9 cellular contexts compared by ENCODE assay signal in the genomic region with DNA sequence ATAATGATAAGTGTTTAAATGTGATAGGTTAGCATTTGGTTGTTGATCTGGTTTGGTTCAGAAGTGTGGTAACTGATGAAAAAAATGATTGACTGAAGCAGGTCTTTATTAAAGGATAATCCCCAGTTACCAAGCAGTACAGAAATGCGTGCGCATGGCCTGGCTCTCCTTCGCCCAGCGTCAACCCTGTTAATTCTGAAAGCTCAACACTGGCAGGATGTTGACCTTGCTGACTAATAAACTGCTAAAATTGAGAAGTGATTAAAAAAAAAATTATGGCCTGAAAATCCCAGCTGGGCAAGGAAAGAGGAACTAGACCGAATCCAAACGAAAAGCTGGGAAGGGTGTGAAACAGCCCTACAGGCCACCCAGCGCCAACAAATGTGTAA. TPM values are rescaled to one million over a fixed set of nuclear protein-coding genes. Genes with fewer than 3 reads are reported as not detected.
A peak's percentile ranks its signal among the peaks of the same experiment; 100 is the strongest.
DNase-seq lines count a peak whose midpoint lies in the region; ATAC-seq lines count a peak whose summit lies in the region.
"Had no signal": no experiment of that assay in that cellular context is flagged by ENCODE, and none has a peak within 500 bp of the region (broad histone marks: within the 10 kb centered on the region; RNA-seq: fewer than 3 reads in every experiment).

No MANE protein-coding gene starts in this region.

- peak overlapping the region; percentile 82 for H3K4me3 ChIP-seq in iPS-15b (ENCODE audit: low read depth, low read length)
- peak overlapping the region; percentile 76 to 93 (median 78) for H3K4me3 ChIP-seq in subcutaneous abdominal adipose tissue (ENCODE audit: low read depth in 1 of 5, low read length in 5 of 5)

- H3K4me1 ChIP-seq in iPS-15b (ENCODE audit: control insufficient read depth, insufficient read depth, low read length) (peaks cover 13% of the 10 kb centered on the region), subcutaneous abdominal adipose tissue (ENCODE audit: control insufficient read depth in 5 of 5, insufficient read depth in 5 of 5, low read length in 5 of 5) (peaks cover 0 to 22% (median 14%) of the 10 kb centered on the region in 5 donors)

- intact Hi-C loops in activated T-helper 2 cell treated with anti-CD3 and anti-CD28 coated beads, Interferon-gamma antibody, Interleukin-2, Interleukin-4, amounts not matched to agents 10 μg/mL and 5 μg/mL and 100 μg/mL, durations not matched to agents 14 hours and 24 hours and 36 hours (cut with micrococcal nuclease), result no loop called here

- peak overlapping the region; percentile 50 for H3K27ac ChIP-seq in subcutaneous abdominal adipose tissue (ENCODE audit: low read depth, low read length)
- H3K27ac ChIP-seq: neutrophil had no signal

- H3K9ac ChIP-seq in iPS-15b (ENCODE audit: low read depth, low read length) (peak overlapping the region; percentile 75), subcutaneous abdominal adipose tissue (ENCODE audit: low read length in 5 of 5) (peak overlapping the region in 4 of 5 donors; percentile 62 to 89 (median 68))

- H3K9me3 ChIP-seq in iPS-15b (ENCODE audit: control insufficient read depth, insufficient read depth, low read length), result no peaks in the 10 kb centered on the region
- H3K9me3 ChIP-seq in subcutaneous abdominal adipose tissue (ENCODE audit: control insufficient read depth in 5 of 5, low read length in 5 of 5), result no peaks in the 10 kb centered on the region
- H3K9me3 ChIP-seq: neutrophil had no signal

- no peak overlapping the region for H3K27ac Mint-ChIP-seq in activated naive CD4-positive, alpha-beta T cell treated with anti-CD3 and anti-CD28 coated beads, Interleukin-2, amount 10 ng/mL, durations not matched to agents 7 days and 5 days
- no peak overlapping the region for H3K27ac Mint-ChIP-seq in activated T-helper 2 cell treated with anti-CD3 and anti-CD28 coated beads, Interferon-gamma antibody, Interleukin-2, Interleukin-4, amounts not matched to agents 10 μg/mL and 5 μg/mL and 100 μg/mL, durations not matched to agents 14 hours and 24 hours and 36 hours

- H3K9me3 Mint-ChIP-seq in activated naive CD4-positive, alpha-beta T cell treated with anti-CD3 and anti-CD28 coated beads, Interleukin-2, amount 10 ng/mL, durations not matched to agents 7 days and 5 days, result no peaks in the 10 kb centered on the region
- no peaks in the 10 kb centered on the region for H3K9me3 Mint-ChIP-seq in activated T-helper 2 cell treated with anti-CD3 and anti-CD28 coated beads, Interferon-gamma antibody, Interleukin-2, Interleukin-4, amounts not matched to agents 10 μg/mL and 5 μg/mL and 100 μg/mL, durations not matched to agents 14 hours and 24 hours and 36 hours

- H3K27me3 ChIP-seq in iPS-15b (ENCODE audit: control insufficient read depth, insufficient read depth, low read length) (peaks cover 3% of the 10 kb centered on the region), subcutaneous abdominal adipose tissue (ENCODE audit: control insufficient read depth in 5 of 5, insufficient read depth in 4 of 5, low read length in 5 of 5) (no peaks in the 10 kb centered on the region)

- peaks cover 3% of the 10 kb centered on the region for H3K4me1 Mint-ChIP-seq in activated naive CD4-positive, alpha-beta T cell treated with anti-CD3 and anti-CD28 coated beads, Interleukin-2, amount 10 ng/mL, durations not matched to agents 7 days and 5 days
- H3K4me1 Mint-ChIP-seq in activated T-helper 2 cell treated with anti-CD3 and anti-CD28 coated beads, Interferon-gamma antibody, Interleukin-2, Interleukin-4, amounts not matched to agents 10 μg/mL and 5 μg/mL and 100 μg/mL, durations not matched to agents 14 hours and 24 hours and 36 hours (ENCODE audit: low read depth), result no peaks in the 10 kb centered on the region

- H3K36me3 ChIP-seq in iPS-15b (ENCODE audit: control insufficient read depth, insufficient read depth, low read length) (no peaks in the 10 kb centered on the region), subcutaneous abdominal adipose tissue (ENCODE audit: control insufficient read depth in 5 of 5, insufficient read depth in 5 of 5, low read length in 5 of 5) (no peaks in the 10 kb centered on the region)
- H3K36me3 ChIP-seq: neutrophil had no signal

- CTCF ChIA-PET in activated naive CD4-positive, alpha-beta T cell treated with anti-CD3 and anti-CD28 coated beads, Interleukin-2, amount 10 ng/mL, durations not matched to agents 7 days and 5 days (lab: Charles Lee), result no interaction called here

- peak overlapping the region; percentile 54 for H3K4me3 Mint-ChIP-seq in activated naive CD4-positive, alpha-beta T cell treated with anti-CD3 and anti-CD28 coated beads, Interleukin-2, amount 10 ng/mL, durations not matched to agents 7 days and 5 days
- H3K4me3 Mint-ChIP-seq in activated T-helper 2 cell treated with anti-CD3 and anti-CD28 coated beads, Interferon-gamma antibody, Interleukin-2, Interleukin-4, amounts not matched to agents 10 μg/mL and 5 μg/mL and 100 μg/mL, durations not matched to agents 14 hours and 24 hours and 36 hours (ENCODE audit: low read depth), result peak overlapping the region; percentile 17

- no peaks in the 10 kb centered on the region for H3K36me3 Mint-ChIP-seq in activated naive CD4-positive, alpha-beta T cell treated with anti-CD3 and anti-CD28 coated beads, Interleukin-2, amount 10 ng/mL, durations not matched to agents 7 days and 5 days
- H3K36me3 Mint-ChIP-seq in activated T-helper 2 cell treated with anti-CD3 and anti-CD28 coated beads, Interferon-gamma antibody, Interleukin-2, Interleukin-4, amounts not matched to agents 10 μg/mL and 5 μg/mL and 100 μg/mL, durations not matched to agents 14 hours and 24 hours and 36 hours (ENCODE audit: low read depth), result no peaks in the 10 kb centered on the region

- H3K27me3 Mint-ChIP-seq in activated naive CD4-positive, alpha-beta T cell treated with anti-CD3 and anti-CD28 coated beads, Interleukin-2, amount 10 ng/mL, durations not matched to agents 7 days and 5 days, result peaks cover 37% of the 10 kb centered on the region
- peaks cover 26% of the 10 kb centered on the region for H3K27me3 Mint-ChIP-seq in activated T-helper 2 cell treated with anti-CD3 and anti-CD28 coated beads, Interferon-gamma antibody, Interleukin-2, Interleukin-4, amounts not matched to agents 10 μg/mL and 5 μg/mL and 100 μg/mL, durations not matched to agents 14 hours and 24 hours and 36 hours (ENCODE audit: low read depth)

- peak; percentile 34 for ATAC-seq in HG03108 (IDR thresholded peaks at IDR 0.05; ENCODE audit: unreplicated experiment)

- DNase-seq in activated naive CD4-positive, alpha-beta T cell treated with anti-CD3 and anti-CD28 coated beads, Interleukin-2, amount 10 ng/mL, durations not matched to agents 7 days and 5 days, result no peak
- no peak for DNase-seq in activated naive CD4-positive, alpha-beta T cell treated with Interleukin-2 at 50 U/mL for 16 hours
- no peak for DNase-seq in activated T-helper 2 cell treated with anti-CD3 and anti-CD28 coated beads, Interferon-gamma antibody, Interleukin-2, Interleukin-4, amounts not matched to agents 10 μg/mL and 5 μg/mL and 100 μg/mL, durations not matched to agents 14 hours and 24 hours and 36 hours (ENCODE audit: low spot score)
- no peak for DNase-seq in anterior cingulate cortex (lab: John Stamatoyannopoulos, UW)
- no peak for DNase-seq in DMS153 (lab: John Stamatoyannopoulos, UW)

RNA-seq across cellular contexts. Expression of gene SHTN1, which starts 0.8 kb away (rescaled TPM):
- not detected in 2 replicates for total RNA-seq in activated T-helper 2 cell treated with anti-CD3 and anti-CD28 coated beads, Interferon-gamma antibody, Interleukin-2, Interleukin-4, amounts not matched to agents 10 μg/mL and 5 μg/mL and 100 μg/mL, durations not matched to agents 14 hours and 24 hours and 36 hours
